Comparison of ENCODE assay signal across 9 cellular contexts in the genomic region with DNA sequence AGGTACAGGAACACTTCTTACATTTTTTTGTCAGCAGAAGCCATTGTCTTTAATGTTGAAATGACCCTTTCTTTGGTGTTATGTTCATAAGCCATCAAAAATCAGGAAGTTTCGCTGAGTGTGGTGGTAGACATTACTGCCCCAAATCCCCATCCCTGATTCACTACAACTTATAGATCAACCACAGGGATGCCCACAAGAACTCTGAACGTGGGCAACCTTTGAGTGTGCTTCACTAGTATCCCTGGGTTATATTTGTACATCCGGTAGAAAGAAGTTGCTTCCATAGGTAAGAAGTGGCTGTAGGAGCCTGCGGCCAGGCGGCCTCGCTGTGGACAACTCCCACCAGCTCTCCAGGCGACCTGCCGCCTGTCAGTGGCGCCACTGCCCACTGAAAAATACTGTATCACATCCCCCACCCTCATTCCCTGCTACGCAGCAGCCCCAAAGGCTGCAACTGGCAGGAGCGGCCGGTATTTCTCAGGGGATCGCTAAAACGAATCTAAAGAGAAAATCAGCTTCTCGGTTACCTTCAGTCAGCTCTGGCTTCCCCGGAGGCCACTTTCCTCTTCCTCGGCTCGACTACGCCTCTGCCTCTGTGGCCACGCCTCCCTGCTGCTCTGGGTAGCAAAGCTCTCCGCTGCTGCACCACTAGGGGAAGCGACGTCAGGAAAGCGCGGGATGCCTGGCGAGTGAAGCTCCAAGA. TPM values are rescaled to one million over a fixed set of nuclear protein-coding genes. Genes with fewer than 3 reads are reported as not detected.
DNase-seq lines count a peak whose midpoint lies in the region; ATAC-seq, FAIRE-seq and TF ChIP-seq lines count a peak whose summit lies in the region.
"Had no signal": no experiment of that assay in that cellular context is flagged by ENCODE, and none has a peak within 500 bp of the region (broad histone marks: within the 10 kb centered on the region; RNA-seq: fewer than 3 reads in every experiment).

No MANE protein-coding gene starts in this region.

- TF ChIP-seq CTCF in choroid plexus epithelial cell (conservative IDR thresholded peaks at IDR 0.05; ENCODE audit: low read depth, low read length) = peak; percentile 53

- peak; percentile 97 for FAIRE-seq in GM18507 (lab: Jason Lieb, UNC)

- peak; percentile 100 for ATAC-seq in HG02973 (IDR thresholded peaks at IDR 0.05; ENCODE audit: unreplicated experiment)

- peak overlapping the region; percentile 53 for H3K4me3 ChIP-seq in choroid plexus epithelial cell (ENCODE audit: low read depth, low read length)

- peak; percentile 14 for DNase-seq in GM18507 (ENCODE audit: extremely low spot score, insufficient read length, low read depth)
- DNase-seq in activated CD4-positive, alpha-beta T cell treated with anti-CD3 and anti-CD28 coated beads for 1 hour = peak; percentile 39
- DNase-seq in choroid plexus epithelial cell (ENCODE audit: low read depth) = peak; percentile 60
- DNase-seq in lung microvascular endothelial cell (ENCODE audit: low read depth in 2 of 2) = peak; percentile 11 to 29
- DNase-seq in stimulated activated CD8-positive, alpha-beta memory T cell treated with anti-CD3 and anti-CD28 coated beads, Interleukin-12 subunit alpha, Interleukin-12 subunit beta, amount 100 ng/mL, for 4 hours (ENCODE audit: low read depth) = peak; percentile 30
- DNase-seq in HT-29 (ENCODE audit: low spot score) = no peak
- no peak for DNase-seq in COLO668 (lab: John Stamatoyannopoulos, UW; ENCODE audit: unreplicated experiment)

RNA-seq across cellular contexts. Expression of a gene that starts 13.9 kb away (rescaled TPM):
- not detected in 2 replicates for total RNA-seq in lung microvascular endothelial cell
- not detected in 2 replicates for total RNA-seq in HT-29 (2014; rRNA removed; shearing (Covaris generic))
- total RNA-seq: SK-MEL-5 had no signal

RNA-seq across cellular contexts. Expression of a gene that starts 43.5 kb away (rescaled TPM):
- total RNA-seq in lung microvascular endothelial cell = not detected in 2 replicates
- not detected in 2 replicates for total RNA-seq in HT-29 (2014; rRNA removed; shearing (Covaris generic))
- total RNA-seq: SK-MEL-5 had no signal

RNA-seq across cellular contexts. Expression of a gene that starts 48.5 kb away (rescaled TPM):
- total RNA-seq in lung microvascular endothelial cell = 6.5 and 7.3 TPM in 2 replicates
- 6.8 and 9.2 TPM in 2 replicates for total RNA-seq in HT-29 (2014; rRNA removed; shearing (Covaris generic))

RNA-seq across cellular contexts. Expression of a gene that starts 49.2 kb away (rescaled TPM):
- total RNA-seq in lung microvascular endothelial cell = 5.9 and 10.3 TPM in 2 replicates
- total RNA-seq in HT-29 (2014; rRNA removed; shearing (Covaris generic)) = 0.71 and 1.0 TPM in 2 replicates

Comparison
In these comparisons a context has a peak if more than half of its experiments do, and no peak if none do; other contexts are left out.
1. DNase-seq: peak in GM18507 (single experiment), activated CD4-positive, alpha-beta T cell treated with anti-CD3 and anti-CD28 coated beads for 1 hour (single experiment), choroid plexus epithelial cell (single experiment), lung microvascular endothelial cell (2 of 2) and stimulated activated CD8-positive, alpha-beta memory T cell treated with anti-CD3 and anti-CD28 coated beads, Interleukin-12 subunit alpha, Interleukin-12 subunit beta, amount 100 ng/mL, for 4 hours (single experiment); none in HT-29 (single experiment) and COLO668 (single experiment).